ENCODE assay signal across 10 cellular contexts in the genomic region with DNA sequence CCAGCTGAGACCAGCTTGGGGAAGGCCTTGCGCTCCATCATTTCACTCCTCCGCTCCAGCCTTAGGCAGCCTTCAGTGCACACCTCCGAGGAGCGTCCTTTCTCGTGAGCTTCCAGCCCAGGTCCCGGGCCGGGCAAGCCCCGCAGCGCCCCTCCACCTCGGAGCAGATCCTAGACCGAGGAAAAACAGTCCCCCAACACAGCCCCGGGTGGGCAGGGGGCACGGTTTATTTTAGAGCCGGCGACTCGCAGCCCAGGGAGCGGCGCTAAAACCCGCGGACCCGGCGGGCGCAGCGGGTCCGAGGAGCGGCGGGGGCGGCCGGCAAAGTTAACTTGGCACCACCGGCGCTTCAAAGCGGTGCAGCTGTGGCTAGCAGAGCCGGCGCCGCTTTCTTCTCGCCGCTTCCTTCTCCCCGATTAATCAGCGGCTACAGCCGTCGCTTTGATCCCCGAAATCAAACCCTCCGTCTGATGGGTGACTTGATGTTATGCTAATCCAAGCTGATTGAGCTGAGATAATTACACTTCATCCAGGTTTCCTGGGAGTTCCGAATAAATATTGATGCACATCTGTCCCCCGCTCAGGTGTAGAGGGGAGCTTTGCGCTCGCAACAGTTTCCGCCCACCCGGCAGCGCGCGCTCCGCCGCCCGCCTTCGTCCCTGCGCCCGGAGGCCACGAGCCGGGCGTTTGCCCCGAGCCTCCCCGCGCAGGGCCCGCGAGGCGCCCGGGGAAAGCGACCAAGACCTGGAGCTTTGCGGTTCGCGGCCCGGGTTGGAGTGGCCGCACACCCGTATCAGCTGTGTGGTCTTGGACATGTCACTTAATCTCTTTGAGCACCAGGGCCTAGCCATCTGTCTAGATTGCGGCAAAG.
DNase-seq lines count a peak whose midpoint lies in the region; ATAC-seq, FAIRE-seq and TF ChIP-seq lines count a peak whose summit lies in the region.
"Had no signal": no experiment of that assay in that cellular context is flagged by ENCODE, and none has a peak within 500 bp of the region (broad histone marks: within the 10 kb centered on the region; RNA-seq: fewer than 3 reads in every experiment).

No MANE protein-coding gene starts in this region.

- no peak overlapping the region for H3K4me3 ChIP-seq in IMR-90 (ENCODE audit: insufficient read depth, low read depth, low read length)
- peak overlapping the region in 1 of 3 experiments; percentile 23 for H3K4me3 ChIP-seq in endothelial cell of umbilical vein (replicated peaks in 1 of 3; ENCODE audit: insufficient read depth in 1 of 3, low read depth in 1 of 3, low read length in 3 of 3)
- peak overlapping the region; percentile 59 for H3K4me3 ChIP-seq in neural progenitor cell

- H3K4me1 ChIP-seq in IMR-90 (ENCODE audit: control insufficient read depth, insufficient read depth, low read length), result no peaks in the 10 kb centered on the region
- H3K4me1 ChIP-seq in endothelial cell of umbilical vein (ENCODE audit: control insufficient read depth, extremely low read depth, insufficient read depth, low read length), result peaks cover 3% of the 10 kb centered on the region
- H3K4me1 ChIP-seq in neural progenitor cell, result peaks cover 17% of the 10 kb centered on the region

- peak overlapping the region; percentile 5 for H2AFZ ChIP-seq in IMR-90 (replicated peaks; ENCODE audit: low read length, poor library complexity)
- H2AFZ ChIP-seq in endothelial cell of umbilical vein (ENCODE audit: low read depth, low read length), result no peak overlapping the region
- peak overlapping the region; percentile 53 for H2AFZ ChIP-seq in neural progenitor cell (replicated peaks)

- H4K8ac ChIP-seq in IMR-90 (ENCODE audit: low read depth in 2 of 2, low read length in 2 of 2), result no peak overlapping the region

- H4K91ac ChIP-seq in IMR-90 (ENCODE audit: insufficient read depth, low read depth, low read length), result no peak overlapping the region

- H3K36me3 ChIP-seq in IMR-90 (ENCODE audit: control insufficient read depth, insufficient read depth, low read length) (no peaks in the 10 kb centered on the region), endothelial cell of umbilical vein (ENCODE audit: control insufficient read depth in 2 of 2, extremely low read depth in 1 of 2, insufficient read depth in 2 of 2, low read length in 2 of 2) (no peaks in the 10 kb centered on the region), neural progenitor cell (no peaks in the 10 kb centered on the region)

- H4K5ac ChIP-seq in IMR-90 (ENCODE audit: low read depth, low read length), result no peak overlapping the region

- no TSS peak for BruUV-seq in IMR-90 (replicated peaks; lab: Mats Ljungman, UMichigan)
- BruUV-seq in endothelial cell of umbilical vein (replicated peaks; lab: Mats Ljungman, UMichigan), result no TSS peak

- no peak overlapping the region for H2BK15ac ChIP-seq in IMR-90 (ENCODE audit: low read depth, low read length)

- in situ Hi-C loops in IMR-90 (cut with MboI; ENCODE audit: low sequenced_read_pairs), result no loop called here

- TF ChIP-seq RAD21 in IMR-90 (IDR thresholded peaks at IDR 0.05; ENCODE audit: low read length), result no peak

- POLR2A ChIA-PET in IMR-90 (lab: Charles Lee; ENCODE audit: unreplicated experiment) (no interaction called here), endothelial cell of umbilical vein (lab: Charles Lee) (no interaction called here)

- peak overlapping the region; percentile 29 for H3K27ac Mint-ChIP-seq in neural progenitor cell

- no peaks in the 10 kb centered on the region for H4K20me1 ChIP-seq in IMR-90 (ENCODE audit: insufficient read depth, low read length)
- no peaks in the 10 kb centered on the region for H4K20me1 ChIP-seq in endothelial cell of umbilical vein (replicated peaks; ENCODE audit: control insufficient read depth, extremely low read depth, insufficient read depth, low read length)
- peaks cover 26% of the 10 kb centered on the region for H4K20me1 ChIP-seq in neural progenitor cell (ENCODE audit: low read depth)

- H3K9ac ChIP-seq in IMR-90 (ENCODE audit: low read depth, low read length), result no peak overlapping the region
- no peak overlapping the region for H3K9ac ChIP-seq in endothelial cell of umbilical vein (replicated peaks; ENCODE audit: extremely low read depth, insufficient read depth, low read length)
- no peak overlapping the region for H3K9ac ChIP-seq in neural progenitor cell

- WGBS in IMR-90 (ENCODE audit: extremely low coverage in 2 of 2, insufficient read length in 1 of 2), 2 experiments, result 2% methylated on average over 45 of the region's 76 CpGs; no CpG with 5 or more reads in 1 of the 2 experiments

- H3K9me1 ChIP-seq in IMR-90 (ENCODE audit: insufficient read depth, low read length) (no peaks in the 10 kb centered on the region), endothelial cell of umbilical vein (replicated peaks; ENCODE audit: control insufficient read depth, extremely low read depth, insufficient read depth, low read length) (no peaks in the 10 kb centered on the region)

- H3K18ac ChIP-seq in IMR-90 (ENCODE audit: low read depth, low read length), result no peak overlapping the region

- H2AK5ac ChIP-seq in IMR-90 (ENCODE audit: low read depth, low read length), result no peak overlapping the region

- CTCF ChIA-PET in IMR-90 (lab: Yijun Ruan, JAX), result no interaction called here
- CTCF ChIA-PET in endothelial cell of umbilical vein (lab: Charles Lee), result interaction anchor here (1.6 to 2.0 kb wide), 2 partner anchors 11 to 66 kb away, joined by 3 to 14 read pairs; no protein-coding TSS in a partner anchor

- TF ChIP-seq POLR2A in GM12891 (IDR thresholded peaks at IDR 0.05; ENCODE audit: low read depth, low read length) (no peak), IMR-90 (IDR thresholded peaks at IDR 0.05; ENCODE audit: low read depth, low read length) (no peak), endothelial cell of umbilical vein (IDR thresholded peaks at IDR 0.05; ENCODE audit: low read depth, low read length) (no peak), erythroblast (IDR thresholded peaks at IDR 0.05; ENCODE audit: low read length) (no peak)

- H3K4me1 Mint-ChIP-seq in neural progenitor cell, result peaks cover 62% of the 10 kb centered on the region

- H2AK9ac ChIP-seq in IMR-90 (replicated peaks; ENCODE audit: low read depth, low read length, poor library complexity), result no peak overlapping the region

- TF ChIP-seq CTCF in IMR-90 (conservative IDR thresholded peaks at IDR 0.05; ENCODE audit: low read depth, low read length) (no peak), endothelial cell of umbilical vein (IDR thresholded peaks at IDR 0.05; ENCODE audit: extremely low read depth in 1 of 2, insufficient read depth in 1 of 2, low read depth in 1 of 2, low read length in 2 of 2) (no peak), neural progenitor cell (IDR thresholded peaks at IDR 0.05) (peak; percentile 22)

- FAIRE-seq in GM12891 (lab: Jason Lieb, UNC), result no peak
- peak; percentile 4 for FAIRE-seq in endothelial cell of umbilical vein (lab: Jason Lieb, UNC)
- FAIRE-seq: TTC549 had no signal

- peaks cover 48% of the 10 kb centered on the region for H3K27me3 Mint-ChIP-seq in neural progenitor cell (ENCODE audit: insufficient read depth, low read depth)

- no peak overlapping the region for H2BK120ac ChIP-seq in IMR-90 (ENCODE audit: low read depth, low read length)

- dilution Hi-C loops in IMR-90 (cut with HindIII; ENCODE audit: low sequenced_read_pairs, unreplicated experiment), result no loop called here
- dilution Hi-C loops in endothelial cell of umbilical vein (cut with MboI; ENCODE audit: extremely low pct_ligation_motif_present, low sequenced_read_pairs), result no loop called here

- no peaks in the 10 kb centered on the region for H3K79me1 ChIP-seq in IMR-90 (ENCODE audit: low read depth in 1 of 2, low read length in 2 of 2)

- no peak for ATAC-seq in IMR-90 (ENCODE audit: low read depth)
- no peak for ATAC-seq in HG02973 (IDR thresholded peaks at IDR 0.05; ENCODE audit: unreplicated experiment)

- H3K36me3 Mint-ChIP-seq in neural progenitor cell, result no peaks in the 10 kb centered on the region

- H3F3A ChIP-seq in neural progenitor cell (ENCODE audit: low read depth), result peaks cover 27% of the 10 kb centered on the region

- no peak overlapping the region for H3K56ac ChIP-seq in IMR-90 (ENCODE audit: extremely low read depth, insufficient read depth, low read length)

- peaks cover 3% of the 10 kb centered on the region for H3K9me3 Mint-ChIP-seq in neural progenitor cell

- H3K9me3 ChIP-seq in IMR-90 (ENCODE audit: control insufficient read depth, insufficient read depth, low read length) (no peaks in the 10 kb centered on the region), endothelial cell of umbilical vein (replicated peaks; ENCODE audit: control insufficient read depth, insufficient read depth, low read length) (no peaks in the 10 kb centered on the region), neural progenitor cell (ENCODE audit: low read depth) (no peaks in the 10 kb centered on the region)

- H3K79me2 ChIP-seq in endothelial cell of umbilical vein (ENCODE audit: control insufficient read depth, insufficient read depth, low read length) (no peaks in the 10 kb centered on the region), neural progenitor cell (ENCODE audit: low read depth) (no peaks in the 10 kb centered on the region)

- DNase-seq in GM12891 (ENCODE audit: insufficient read length, low spot score) (peak; percentile 23), IMR-90 (no peak), endothelial cell of umbilical vein (ENCODE audit: low read depth, low spot score) (no peak), neural progenitor cell (ENCODE audit: low spot score) (peak; percentile 85), GOT3 (lab: John Stamatoyannopoulos, UW) (no peak), erythroblast (lab: John Stamatoyannopoulos, UW) (no peak)
- DNase-seq: activated CD8-positive, alpha-beta memory T cell treated with anti-CD3 and anti-CD28 coated beads, Interleukin-2, amount 50 U/mL, for 48 hours; NCI-H345 had no signal

- H2BK5ac ChIP-seq in IMR-90 (ENCODE audit: low read depth, low read length, poor library complexity, severe bottlenecking), result no peak overlapping the region

- intact Hi-C loops in IMR-90 (cut with micrococcal nuclease) (no loop called here), endothelial cell of umbilical vein (cut with micrococcal nuclease) (no loop called here)

- no peak overlapping the region for H3K27ac ChIP-seq in IMR-90 (ENCODE audit: insufficient read depth, low read length)
- no peak overlapping the region for H3K27ac ChIP-seq in endothelial cell of umbilical vein (ENCODE audit: insufficient read depth, low read depth, low read length)
- no peak overlapping the region for H3K27ac ChIP-seq in neural progenitor cell

- H3K27me3 ChIP-seq in IMR-90 (ENCODE audit: control insufficient read depth, insufficient read depth, low read length) (peaks cover 52% of the 10 kb centered on the region), endothelial cell of umbilical vein (ENCODE audit: control insufficient read depth in 2 of 2, insufficient read depth in 2 of 2, low read length in 2 of 2) (peaks cover 61 to 63% of the 10 kb centered on the region in 2 experiments), neural progenitor cell (peaks cover 89% of the 10 kb centered on the region)

- no peak overlapping the region for H3K14ac ChIP-seq in IMR-90 (replicated peaks; ENCODE audit: low read depth, low read length)

- no peak overlapping the region for H3K4ac ChIP-seq in IMR-90 (ENCODE audit: low read depth, low read length)

- H2BK20ac ChIP-seq in IMR-90 (ENCODE audit: low read depth, low read length), result no peak overlapping the region

- H3K4me3 Mint-ChIP-seq in neural progenitor cell, result peak overlapping the region; percentile 81

- H3K23ac ChIP-seq in IMR-90 (ENCODE audit: low read depth, low read length), result no peak overlapping the region

- H3K4me2 ChIP-seq in IMR-90 (ENCODE audit: low read depth, low read length) (no peak overlapping the region), endothelial cell of umbilical vein (ENCODE audit: insufficient read depth, low read length) (peak overlapping the region; percentile 25), neural progenitor cell (peak overlapping the region; percentile 98)

Comparison
In these comparisons a context has a peak if more than half of its experiments do, and no peak if none do; other contexts are left out.
1. DNase-seq: peak in GM12891 (single experiment) and neural progenitor cell (single experiment); none in IMR-90 (single experiment), endothelial cell of umbilical vein (single experiment), GOT3 (single experiment) and erythroblast (0 of 2).